8 cellular contexts compared by ENCODE assay signal in genomic region chr9:107285292-107285691, GRCh38. TPM values are rescaled to one million over a fixed set of nuclear protein-coding genes. Genes with fewer than 3 reads are reported as not detected.
DNase-seq lines count a peak whose midpoint lies in the region; ATAC-seq, FAIRE-seq and TF ChIP-seq lines count a peak whose summit lies in the region.

No MANE protein-coding gene starts in this region.

- H3K36me3 ChIP-seq in BE2C (peaks cover 17% of the 10 kb centered on the region), Karpas-422 (ENCODE audit: insufficient read depth, low read length) (peaks cover 16% of the 10 kb centered on the region), adrenal gland (replicated peaks in 1 of 2) (no peaks in the 10 kb centered on the region)

- H3K27ac ChIP-seq in Karpas-422 (ENCODE audit: low read length) (no peak overlapping the region), coronary artery (peak overlapping the region in 1 of 2 donors; percentile 99), adrenal gland (peak overlapping the region in 2 of 5 donors; percentile 98 to 99)

- H3K36me3 Mint-ChIP-seq in natural killer cell, result no peaks in the 10 kb centered on the region

- H3K27me3 ChIP-seq in BE2C (no peaks in the 10 kb centered on the region), Karpas-422 (ENCODE audit: low read length) (no peaks in the 10 kb centered on the region), adrenal gland (no peaks in the 10 kb centered on the region)

- H3K4me3 Mint-ChIP-seq in natural killer cell, result peak overlapping the region; percentile 99

- H3K9me3 ChIP-seq in BE2C, result no peaks in the 10 kb centered on the region
- no peaks in the 10 kb centered on the region for H3K9me3 ChIP-seq in Karpas-422 (ENCODE audit: low read length)
- H3K9me3 ChIP-seq in adrenal gland (replicated peaks in 1 of 3), result no peaks in the 10 kb centered on the region

- peaks cover 72% of the 10 kb centered on the region for H3K79me2 ChIP-seq in Karpas-422 (ENCODE audit: low read length)

- no peak for FAIRE-seq in urothelium cell line (lab: Jason Lieb, UNC)

- no peak for TF ChIP-seq POLR2A in adrenal gland (IDR thresholded peaks at IDR 0.05)

- H3K9ac ChIP-seq in Karpas-422 (ENCODE audit: low read length), result peak overlapping the region; percentile 100

- no peak for DNase-seq in BE2C
- no peak for DNase-seq in Karpas-422
- DNase-seq in coronary artery (ENCODE audit: low spot score), result no peak
- DNase-seq in natural killer cell, result no peak
- no peak for DNase-seq in MV-4-11 (lab: John Stamatoyannopoulos, UW)
- DNase-seq in stimulated activated CD4-positive, alpha-beta T cell treated with anti-CD3 and anti-CD28 coated beads, Interleukin-2, amount 100 ng/mL, for 48 hours, result no peak
- no peak for DNase-seq in urothelium cell line (ENCODE audit: low spot score)
- DNase-seq in adrenal gland, result no peak

- H3K4me1 Mint-ChIP-seq in natural killer cell, result peaks cover 64 to 68% of the 10 kb centered on the region in 2 donors

- H4K20me1 ChIP-seq in Karpas-422 (ENCODE audit: insufficient read depth, low read depth, low read length), result peaks cover 61% of the 10 kb centered on the region

- peak overlapping the region; percentile 88 to 92 for H3K27ac Mint-ChIP-seq in natural killer cell

- ATAC-seq in natural killer cell, result no peak

- no peak for TF ChIP-seq CTCF in BE2C (IDR thresholded peaks at IDR 0.05; ENCODE audit: low read depth, low read length)
- TF ChIP-seq CTCF in coronary artery (IDR thresholded peaks at IDR 0.05), result no peak
- no peak for TF ChIP-seq CTCF in natural killer cell (IDR thresholded peaks at IDR 0.05)
- no peak for TF ChIP-seq CTCF in adrenal gland (IDR thresholded peaks at IDR 0.05)

- no peak overlapping the region for H2AFZ ChIP-seq in Karpas-422 (ENCODE audit: low read length)

- WGBS in adrenal gland, 4 donors, result 20 to 23% (median 22%) methylated on average over 6 of the region's 6 CpGs

- H3K27me3 Mint-ChIP-seq in natural killer cell (ENCODE audit: low read depth in 2 of 2), result peaks cover 0 to 6% of the 10 kb centered on the region in 2 donors

- H3K9me2 ChIP-seq in Karpas-422 (replicated peaks; ENCODE audit: insufficient read depth, low read length), result no peaks in the 10 kb centered on the region

- H3K4me2 ChIP-seq in Karpas-422 (ENCODE audit: low read depth, low read length, poor library complexity, severe bottlenecking), result peak overlapping the region; percentile 96

- H3K9me3 Mint-ChIP-seq in natural killer cell, result no peaks in the 10 kb centered on the region

- H3K4me1 ChIP-seq in BE2C (peaks cover 2% of the 10 kb centered on the region; the same call in 1 of the 2 replicates), Karpas-422 (ENCODE audit: low read length) (peaks cover 31% of the 10 kb centered on the region), adrenal gland (replicated peaks in 1 of 2) (peaks cover 25 to 58% of the 10 kb centered on the region in 2 donors)

- H3K4me3 ChIP-seq in BE2C (ENCODE audit: low read depth, low read length) (peak overlapping the region; percentile 99), Karpas-422 (ENCODE audit: low read length) (peak overlapping the region; percentile 99), coronary artery (peak overlapping the region; percentile 92), adrenal gland (peak overlapping the region in 2 of 4 donors; percentile 88 to 99)

- intact Hi-C loops in natural killer cell (cut with micrococcal nuclease) (no loop called here), adrenal gland (cut with DNase I) (loop anchor here (10.0 kb wide), 1 partner anchor 50 kb away; no protein-coding TSS in a partner anchor)

RNA-seq across cellular contexts. Expression of gene RAD23B, which starts 2.2 kb away (rescaled TPM):
- 270 TPM for polyA plus RNA-seq in BE2C (2012; ENCODE audit: insufficient read depth, insufficient read length, low read depth)
- total RNA-seq in Karpas-422 (2014; rRNA removed; shearing (Covaris generic); ENCODE audit: low replicate concordance), result 50.2 and 60.2 TPM in 2 replicates
- total RNA-seq in natural killer cell (100 to 1,000 TPM in 1 of 3 donors, 10 to 100 TPM in 2; 85.6 to 101 (median 92.6) TPM), adrenal gland (100 to 1,000 TPM in 4 of 8 donors, 10 to 100 TPM in 4; 50.1 to 145 (median 92.1) TPM)
- 100 to 1,000 TPM in 1 of 3 donors, 10 to 100 TPM in 2; 31.7 to 222 (median 32.7) TPM for polyA plus RNA-seq in adrenal gland
